Comparison of ENCODE assay signal across 1 cellular context in the genomic region with DNA sequence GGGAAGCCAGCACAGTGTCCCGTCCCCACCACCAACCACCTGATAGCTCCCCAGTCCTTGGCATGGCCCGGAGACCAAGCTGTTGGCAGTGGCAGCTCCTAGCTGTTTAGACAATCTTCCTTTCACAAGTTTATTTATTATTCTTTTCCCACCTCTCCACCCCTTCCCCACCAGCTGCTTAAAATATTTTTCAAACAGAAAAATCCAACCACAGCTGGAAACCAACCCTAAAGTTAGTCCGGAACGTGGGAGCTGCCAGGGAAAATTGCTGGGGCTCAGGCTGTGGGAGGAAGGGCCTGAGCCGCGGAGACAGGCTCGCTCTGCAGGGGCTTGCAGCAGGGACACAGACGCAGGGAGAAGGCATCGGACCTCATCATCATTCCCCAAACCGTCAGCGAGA.
TF ChIP-seq lines count a peak whose summit lies in the region.

No MANE protein-coding gene starts in this region.

TF ChIP-seq in HepG2, 621 proteins besides CTCF, POLR2A, EP300 and RAD21:
- TF ChIP-seq, protein P1, sequence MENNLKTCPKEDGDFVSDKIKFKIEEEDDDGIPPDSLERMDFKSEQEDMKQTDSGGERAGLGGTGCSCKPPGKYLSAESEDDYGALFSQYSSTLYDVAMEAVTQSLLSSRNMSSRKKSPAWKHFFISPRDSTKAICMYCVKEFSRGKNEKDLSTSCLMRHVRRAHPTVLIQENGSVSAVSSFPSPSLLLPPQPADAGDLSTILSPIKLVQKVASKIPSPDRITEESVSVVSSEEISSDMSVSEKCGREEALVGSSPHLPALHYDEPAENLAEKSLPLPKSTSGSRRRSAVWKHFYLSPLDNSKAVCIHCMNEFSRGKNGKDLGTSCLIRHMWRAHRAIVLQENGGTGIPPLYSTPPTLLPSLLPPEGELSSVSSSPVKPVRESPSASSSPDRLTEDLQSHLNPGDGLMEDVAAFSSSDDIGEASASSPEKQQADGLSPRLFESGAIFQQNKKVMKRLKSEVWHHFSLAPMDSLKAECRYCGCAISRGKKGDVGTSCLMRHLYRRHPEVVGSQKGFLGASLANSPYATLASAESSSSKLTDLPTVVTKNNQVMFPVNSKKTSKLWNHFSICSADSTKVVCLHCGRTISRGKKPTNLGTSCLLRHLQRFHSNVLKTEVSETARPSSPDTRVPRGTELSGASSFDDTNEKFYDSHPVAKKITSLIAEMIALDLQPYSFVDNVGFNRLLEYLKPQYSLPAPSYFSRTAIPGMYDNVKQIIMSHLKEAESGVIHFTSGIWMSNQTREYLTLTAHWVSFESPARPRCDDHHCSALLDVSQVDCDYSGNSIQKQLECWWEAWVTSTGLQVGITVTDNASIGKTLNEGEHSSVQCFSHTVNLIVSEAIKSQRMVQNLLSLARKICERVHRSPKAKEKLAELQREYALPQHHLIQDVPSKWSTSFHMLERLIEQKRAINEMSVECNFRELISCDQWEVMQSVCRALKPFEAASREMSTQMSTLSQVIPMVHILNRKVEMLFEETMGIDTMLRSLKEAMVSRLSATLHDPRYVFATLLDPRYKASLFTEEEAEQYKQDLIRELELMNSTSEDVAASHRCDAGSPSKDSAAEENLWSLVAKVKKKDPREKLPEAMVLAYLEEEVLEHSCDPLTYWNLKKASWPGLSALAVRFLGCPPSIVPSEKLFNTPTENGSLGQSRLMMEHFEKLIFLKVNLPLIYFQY (CRISPR knock-in tag; IDR thresholded peaks at IDR 0.05; ENCODE audit: borderline replicate concordance), result no peak
- no peak for TF ChIP-seq SNAI1 (CRISPR knock-in tag; IDR thresholded peaks at IDR 0.05; ENCODE audit: borderline replicate concordance)
- TF ChIP-seq ZNF354B (CRISPR knock-in tag; IDR thresholded peaks at IDR 0.05), result no peak
